In genomic region chr2:131736406-131736805, GRCh38 we compare ENCODE assay signal across 7 cellular contexts.
ATAC-seq lines count a peak whose summit lies in the region.

No MANE protein-coding gene starts in this region.

- ATAC-seq in GM18519 (IDR thresholded peaks at IDR 0.05; ENCODE audit: low FRiP score, unreplicated experiment) (peak; percentile 95), GM19328 (IDR thresholded peaks at IDR 0.05; ENCODE audit: unreplicated experiment) (peak; percentile 98), GM21390 (IDR thresholded peaks at IDR 0.05; ENCODE audit: unreplicated experiment) (peak; percentile 80), GM21786 (IDR thresholded peaks at IDR 0.05; ENCODE audit: unreplicated experiment) (peak; percentile 48), HG02885 (IDR thresholded peaks at IDR 0.05; ENCODE audit: poor library complexity, unreplicated experiment) (peak; percentile 99), HG03135 (IDR thresholded peaks at IDR 0.05; ENCODE audit: unreplicated experiment) (peak; percentile 70), HG03469 (IDR thresholded peaks at IDR 0.05; ENCODE audit: unreplicated experiment) (peak; percentile 96)

Comparison
In these comparisons a context has a peak if more than half of its experiments do, and no peak if none do; other contexts are left out.
1. Peak in every context shown above with its lines: ATAC-seq.
2. ATAC-seq: peak in every context shown above with its lines; median percentile 99 in HG02885; 98 in GM19328; 96 in HG03469; 95 in GM18519; 80 in GM21390; 70 in HG03135; 48 in GM21786.